8 cellular contexts compared by ENCODE assay signal in the genomic region with DNA sequence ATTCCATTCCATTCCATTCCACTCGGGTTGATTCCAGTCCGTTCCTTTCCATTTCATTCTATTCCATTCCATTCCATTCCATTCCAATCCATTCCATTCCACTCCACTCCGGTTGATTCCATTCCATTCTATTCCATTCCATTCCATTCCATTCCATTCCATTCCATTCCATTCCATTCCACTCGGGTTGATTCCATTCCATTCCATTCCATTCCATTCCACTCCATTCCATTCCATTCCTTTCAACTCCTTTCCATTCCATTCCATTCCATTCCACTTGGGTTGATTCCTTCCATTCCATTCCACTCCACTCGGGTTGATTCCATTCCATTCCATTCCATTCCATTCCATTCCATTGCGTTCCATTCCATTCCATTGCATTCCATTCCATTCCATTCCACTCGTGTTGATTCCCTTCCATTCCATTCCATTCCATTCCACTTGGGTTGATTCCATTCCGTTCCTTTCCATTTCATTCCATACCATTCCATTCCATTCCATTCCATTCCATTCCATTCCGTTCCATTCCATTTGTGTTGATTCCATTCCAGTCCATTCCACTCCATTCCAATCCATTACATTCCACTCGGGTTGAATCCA.
A peak's percentile ranks its signal among the peaks of the same experiment; 100 is the strongest.
DNase-seq lines count a peak whose midpoint lies in the region; ATAC-seq, FAIRE-seq and TF ChIP-seq lines count a peak whose summit lies in the region.
"Not testable (repeated sequence)": the region's sequence is repeated elsewhere in the genome, so short reads cannot be mapped to it uniquely, and the experiment has no call there.

No MANE protein-coding gene starts in this region.

- not testable (repeated sequence) for H3K36me3 ChIP-seq in HUES6 (ENCODE audit: control insufficient read depth, insufficient read depth, low read length); K562 (ENCODE audit: control insufficient read depth, insufficient read depth, low read length); lower lobe of right lung; upper lobe of right lung

- H3K79me2 ChIP-seq in K562 (ENCODE audit: control insufficient read depth, insufficient read depth, low read length): not testable (repeated sequence)

- not testable (repeated sequence) for DNase-seq in K562 (ENCODE audit: extremely low read depth in 1 of 4, low spot score in 3 of 4); lower lobe of right lung; upper lobe of right lung

- POLR2A ChIA-PET in K562 (lab: Yijun Ruan, JAX): not testable (repeated sequence)

- peak overlapping the region; percentile 3; the same call in 1 of the 2 replicates for H3K4me3 ChIP-seq in HUES6 (ENCODE audit: low read depth, low read length)
- H3K4me3 ChIP-seq in K562, lower lobe of right lung, upper lobe of right lung: not testable (repeated sequence)

- not testable (repeated sequence) for H3K9ac ChIP-seq in HUES6 (ENCODE audit: low read length); K562 (ENCODE audit: insufficient read depth in 1 of 2, low read depth in 2 of 2, low read length in 2 of 2)

- intact Hi-C loops in K562 (cut with micrococcal nuclease); lower lobe of right lung (cut with DNase I); upper lobe of right lung (cut with DNase I): not testable (repeated sequence)

- in situ Hi-C loops in K562 (cut with MboI): not testable (repeated sequence)

- not testable (repeated sequence) for H3K9me1 ChIP-seq in K562 (ENCODE audit: control insufficient read depth, insufficient read depth, low read length)

- H2AFZ ChIP-seq in K562 (ENCODE audit: low read depth, low read length): not testable (repeated sequence)

- WGBS in K562 (ENCODE audit: insufficient coverage, low coverage, missing lambda C conversion rate): under 1% methylated on average over 10 of the region's 10 CpGs

- H3K27ac ChIP-seq in HUES6 (ENCODE audit: low read depth, low read length); K562 (ENCODE audit: extremely low read depth, low read depth, low read length); lower lobe of right lung; upper lobe of right lung: not testable (repeated sequence)

- CTCF ChIA-PET in K562 (lab: Yijun Ruan, JAX; ENCODE audit: low intra/inter-chr PET ratio): not testable (repeated sequence)

- not testable (repeated sequence) for TF ChIP-seq CTCF in K562 (IDR thresholded peaks at IDR 0.05 in 2 of 3, conservative IDR thresholded peaks at IDR 0.05 in 1 of 3; ENCODE audit: insufficient read depth in 2 of 3, low read depth in 1 of 3, low read length in 3 of 3); lower lobe of right lung (IDR thresholded peaks at IDR 0.05); upper lobe of right lung (IDR thresholded peaks at IDR 0.05)

- H3K4me2 ChIP-seq in K562 (ENCODE audit: insufficient read depth, low read length): not testable (repeated sequence)

- H3K4me1 ChIP-seq in HUES6 (ENCODE audit: control insufficient read depth, insufficient read depth, low read length); K562 (replicated peaks in 1 of 2; ENCODE audit: control insufficient read depth in 2 of 2, insufficient read depth in 2 of 2, low read length in 2 of 2); lower lobe of right lung; upper lobe of right lung: not testable (repeated sequence)

- ATAC-seq in GM18519 (IDR thresholded peaks at IDR 0.05; ENCODE audit: low FRiP score, unreplicated experiment) (peak; percentile 27), GM19467 (IDR thresholded peaks at IDR 0.05; ENCODE audit: unreplicated experiment) (peak; percentile 39), HG02588 (IDR thresholded peaks at IDR 0.05; ENCODE audit: unreplicated experiment) (peak; percentile 39), HG03066 (IDR thresholded peaks at IDR 0.05; ENCODE audit: low read depth, unreplicated experiment) (peak; percentile 36), K562 (peak; percentile 53), lower lobe of right lung (peak; percentile 73), upper lobe of right lung (peak; percentile 60)

- TF ChIP-seq POLR2A in K562 (conservative IDR thresholded peaks at IDR 0.05): not testable (repeated sequence)

- TF ChIP-seq RAD21 in K562 (CRISPR knock-in tag; conservative IDR thresholded peaks at IDR 0.05 in 1 of 2, IDR thresholded peaks at IDR 0.05 in 1 of 2): not testable (repeated sequence)

- not testable (repeated sequence) for TF ChIP-seq EP300 in K562 (IDR thresholded peaks at IDR 0.05; ENCODE audit: low read length)

- not testable (repeated sequence) for FAIRE-seq in K562 (lab: Jason Lieb, UNC)

- BruUV-seq in K562 (replicated peaks; lab: Mats Ljungman, UMichigan): not testable (repeated sequence)

- H3K27me3 ChIP-seq in HUES6 (ENCODE audit: control insufficient read depth, insufficient read depth, low read length); K562 (ENCODE audit: control insufficient read depth in 2 of 2, insufficient read depth in 2 of 2, low read length in 2 of 2); lower lobe of right lung (ENCODE audit: low read depth); upper lobe of right lung: not testable (repeated sequence)

- not testable (repeated sequence) for H4K20me1 ChIP-seq in K562 (replicated peaks; ENCODE audit: control insufficient read depth, insufficient read depth, low read length)

- H3K9me3 ChIP-seq in HUES6 (ENCODE audit: control insufficient read depth, insufficient read depth, low read depth, low read length) (peaks cover 88% of the 10 kb centered on the region), lower lobe of right lung (peaks cover 52% of the 10 kb centered on the region), upper lobe of right lung (peaks cover 25% of the 10 kb centered on the region)
- not testable (repeated sequence) for H3K9me3 ChIP-seq in K562 (replicated peaks; ENCODE audit: control insufficient read depth, insufficient read depth, low read depth, low read length)
